ENCODE assay signal across 1 cellular context in genomic region chr2:216181351-216181750, GRCh38.
TF ChIP-seq lines count a peak whose summit lies in the region.

No MANE protein-coding gene starts in this region.

TF ChIP-seq in HEK293T, 16 proteins besides CTCF, POLR2A, EP300 and RAD21 (continued from another document):
- TF ChIP-seq, protein P1, sequence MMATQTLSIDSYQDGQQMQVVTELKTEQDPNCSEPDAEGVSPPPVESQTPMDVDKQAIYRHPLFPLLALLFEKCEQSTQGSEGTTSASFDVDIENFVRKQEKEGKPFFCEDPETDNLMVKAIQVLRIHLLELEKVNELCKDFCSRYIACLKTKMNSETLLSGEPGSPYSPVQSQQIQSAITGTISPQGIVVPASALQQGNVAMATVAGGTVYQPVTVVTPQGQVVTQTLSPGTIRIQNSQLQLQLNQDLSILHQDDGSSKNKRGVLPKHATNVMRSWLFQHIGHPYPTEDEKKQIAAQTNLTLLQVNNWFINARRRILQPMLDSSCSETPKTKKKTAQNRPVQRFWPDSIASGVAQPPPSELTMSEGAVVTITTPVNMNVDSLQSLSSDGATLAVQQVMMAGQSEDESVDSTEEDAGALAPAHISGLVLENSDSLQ (IDR thresholded peaks at IDR 0.05), result no peak
- TF ChIP-seq ZNF384 (IDR thresholded peaks at IDR 0.05) (no peak), SUZ12 (IDR thresholded peaks at IDR 0.05) (no peak), FOXK2 (IDR thresholded peaks at IDR 0.05) (no peak), TARDBP (IDR thresholded peaks at IDR 0.05) (no peak), HDGF (IDR thresholded peaks at IDR 0.05; ENCODE audit: borderline replicate concordance) (no peak), LEF1 (IDR thresholded peaks at IDR 0.05; ENCODE audit: borderline replicate concordance) (no peak), CTBP1 (IDR thresholded peaks at IDR 0.05; ENCODE audit: borderline replicate concordance) (no peak), FOXA1 (IDR thresholded peaks at IDR 0.05) (no peak), ARNT (IDR thresholded peaks at IDR 0.05) (no peak)
